In genomic region chr2:238174291-238174690, GRCh38 we compare ENCODE assay signal across 12 cellular contexts. TPM values are rescaled to one million over a fixed set of nuclear protein-coding genes. Genes with fewer than 3 reads are reported as not detected.
DNase-seq lines count a peak whose midpoint lies in the region; ATAC-seq and TF ChIP-seq lines count a peak whose summit lies in the region.
"Had no signal": no experiment of that assay in that cellular context is flagged by ENCODE, and none has a peak within 500 bp of the region (broad histone marks: within the 10 kb centered on the region; RNA-seq: fewer than 3 reads in every experiment).

No MANE protein-coding gene starts in this region.

- H3K4me1 ChIP-seq in Loucy (ENCODE audit: insufficient read depth, low read length, poor library complexity, severe bottlenecking) (peaks cover 36% of the 10 kb centered on the region), thyroid gland (peaks cover 38 to 50% of the 10 kb centered on the region in 2 donors)
- H3K4me1 ChIP-seq: Caco-2 had no signal

- peak overlapping the region; percentile 39 for H3K4me3 ChIP-seq in Loucy (ENCODE audit: low read length, poor library complexity, severe bottlenecking)
- H3K4me3 ChIP-seq in SK-N-MC: no peak overlapping the region
- H3K4me3 ChIP-seq in thyroid gland (replicated peaks in 1 of 3): no peak overlapping the region
- H3K4me3 ChIP-seq: A549, HAP-1 had no signal

- H3K27ac ChIP-seq in SK-N-MC (peak overlapping the region; percentile 15; the same call in 1 of the 2 replicates), epithelial cell of prostate (peak overlapping the region; percentile 100), thyroid gland (peak overlapping the region in 2 of 3 donors; percentile 62 to 72)
- H3K27ac ChIP-seq: A549 had no signal

- DNase-seq in SK-N-MC (ENCODE audit: low read depth, low spot score) (no peak), epithelial cell of prostate (ENCODE audit: low read depth, low spot score) (no peak), thyroid gland (peak; percentile 60 to 67), NK-92 (lab: John Stamatoyannopoulos, UW; ENCODE audit: unreplicated experiment) (no peak)
- DNase-seq: Caco-2; CD8-positive, alpha-beta memory T cell had no signal

- ATAC-seq in GM21360 (IDR thresholded peaks at IDR 0.05; ENCODE audit: unreplicated experiment): no peak

- no peak for TF ChIP-seq POLR2A in thyroid gland (IDR thresholded peaks at IDR 0.05)

- TF ChIP-seq CTCF in Loucy (conservative IDR thresholded peaks at IDR 0.05; ENCODE audit: low read length) (no peak), thyroid gland (IDR thresholded peaks at IDR 0.05) (no peak)

- H3K9me2 ChIP-seq in Loucy (replicated peaks; ENCODE audit: low read depth, low read length): no peaks in the 10 kb centered on the region

- WGBS in thyroid gland, 2 donors: 34 to 51% methylated on average over 7 to 8 of the region's 8 CpGs

- no peak overlapping the region for H2AFZ ChIP-seq in Loucy (ENCODE audit: low read length)

- H3K79me2 ChIP-seq in Loucy (ENCODE audit: insufficient read depth, low read length): no peaks in the 10 kb centered on the region

- intact Hi-C loops in thyroid gland (cut with DNase I): no loop called here

- H3K4me2 ChIP-seq in Loucy (ENCODE audit: low read depth, low read length, poor library complexity, severe bottlenecking): peak overlapping the region; percentile 61
- H3K4me2 ChIP-seq: A549 had no signal

- H3K27me3 ChIP-seq in Loucy (ENCODE audit: insufficient read depth, low read length, poor library complexity, severe bottlenecking) (no peaks in the 10 kb centered on the region), thyroid gland (no peaks in the 10 kb centered on the region)

- H3K9me3 ChIP-seq in Loucy (ENCODE audit: insufficient read depth, low read depth, low read length) (no peaks in the 10 kb centered on the region), SK-N-MC (ENCODE audit: low read depth, low read length) (no peaks in the 10 kb centered on the region), thyroid gland (no peaks in the 10 kb centered on the region)
- H3K9me3 ChIP-seq: A549, Caco-2, HAP-1 had no signal

- peaks cover 9% of the 10 kb centered on the region for H3F3A ChIP-seq in Loucy (ENCODE audit: low read depth)

- H3K9ac ChIP-seq in Loucy (ENCODE audit: low read depth, low read length, poor library complexity, severe bottlenecking) (peak overlapping the region; percentile 52), SK-N-MC (ENCODE audit: insufficient read length) (no peak overlapping the region)

- H3K36me3 ChIP-seq in Loucy (ENCODE audit: insufficient read depth, low read length) (peaks cover 65% of the 10 kb centered on the region), SK-N-MC (ENCODE audit: insufficient read depth, low read length) (peaks cover 81% of the 10 kb centered on the region), thyroid gland (peaks cover 34 to 35% of the 10 kb centered on the region in 2 donors)

- H4K20me1 ChIP-seq in Loucy (ENCODE audit: insufficient read depth, low read length, poor library complexity, severe bottlenecking): no peaks in the 10 kb centered on the region

RNA-seq across cellular contexts. Expression of gene ERFE, which starts 15.5 kb away (rescaled TPM):
- 10 to 100 TPM in 1 of 4 donors, 1 to 10 TPM in 3; 2.8 to 15.3 (median 5.8) TPM for total RNA-seq in thyroid gland
- total RNA-seq: HepG2 had no signal

RNA-seq across cellular contexts. Expression of gene ILKAP, which starts 29.2 kb away (rescaled TPM):
- 10 to 100 TPM; 33.4 to 52.0 (median 41.0) TPM for total RNA-seq in thyroid gland

RNA-seq across cellular contexts. Expression of gene KLHL30, which starts 35.8 kb away (rescaled TPM):
- under 1 TPM; 0.20 to 0.67 (median 0.38) TPM for total RNA-seq in thyroid gland
- total RNA-seq: CD8-positive, alpha-beta memory T cell; H1; HepG2 had no signal

Comparison
In these comparisons a context has a peak if more than half of its experiments do, and no peak if none do; other contexts are left out.
1. DNase-seq: peak in thyroid gland (2 of 2); none in SK-N-MC (single experiment), epithelial cell of prostate (single experiment) and NK-92 (single experiment).
2. H3K27ac ChIP-seq: peak in every context shown above with its lines; median percentile 100 in epithelial cell of prostate; 67 in thyroid gland; 15 in SK-N-MC.